19 cellular contexts compared by ENCODE assay signal in the genomic region with DNA sequence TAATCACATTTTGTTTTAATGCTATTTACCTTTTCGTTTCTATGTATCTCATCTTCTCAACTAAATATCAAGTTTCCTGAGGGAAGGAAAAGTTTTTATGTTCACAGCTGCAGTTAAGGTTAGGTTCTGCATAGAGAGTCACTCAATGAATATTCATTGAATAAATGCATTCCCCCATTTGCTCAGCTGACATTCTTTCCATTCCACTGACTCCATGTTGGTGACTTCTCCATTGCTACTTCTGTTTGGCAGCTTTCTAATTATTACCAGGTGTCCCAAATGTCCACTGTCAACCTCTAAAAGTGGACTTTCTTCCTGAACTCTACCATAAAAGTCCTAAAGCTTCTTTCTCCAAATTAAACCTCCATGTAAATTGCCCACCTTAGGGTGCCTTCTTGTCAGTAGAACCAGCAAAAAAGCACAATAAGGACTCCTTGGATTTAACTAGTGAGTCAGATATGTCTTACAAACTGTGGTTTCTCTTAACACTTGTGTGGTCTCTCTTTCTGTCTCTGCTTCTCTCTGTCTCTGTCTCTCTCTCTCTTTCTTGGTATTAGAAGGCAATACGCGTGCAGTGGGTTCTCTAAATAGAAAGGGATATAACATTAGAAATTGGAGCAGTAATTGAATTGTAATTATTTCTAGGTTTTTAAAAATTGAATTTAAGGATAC.
DNase-seq lines count a peak whose midpoint lies in the region; ATAC-seq, FAIRE-seq and TF ChIP-seq lines count a peak whose summit lies in the region.
"Had no signal": no experiment of that assay in that cellular context is flagged by ENCODE, and none has a peak within 500 bp of the region (broad histone marks: within the 10 kb centered on the region; RNA-seq: fewer than 3 reads in every experiment).

No MANE protein-coding gene starts in this region.

- POLR2A ChIA-PET in CD8-positive, alpha-beta memory T cell (lab: Charles Lee), result no interaction called here

- peaks cover 10% of the 10 kb centered on the region for H3K4me1 Mint-ChIP-seq in mesothelial cell of epicardium
- peaks cover 0 to 5% (median 0%) of the 10 kb centered on the region in 3 donors for H3K4me1 Mint-ChIP-seq in CD8-positive, alpha-beta memory T cell
- H3K4me1 Mint-ChIP-seq: B cell had no signal

- ATAC-seq in HG02763 (IDR thresholded peaks at IDR 0.05; ENCODE audit: unreplicated experiment), result no peak

- no peak for TF ChIP-seq POLR2A in GM12891 (IDR thresholded peaks at IDR 0.05; ENCODE audit: low read depth, low read length)

- no peak overlapping the region for H3K27ac ChIP-seq in CD8-positive, alpha-beta memory T cell (ENCODE audit: low read depth, low read length)
- H3K27ac ChIP-seq: left ventricle myocardium inferior had no signal

- FAIRE-seq in GM12891 (lab: Jason Lieb, UNC), result no peak
- FAIRE-seq: HTR-8/SVneo had no signal

- CTCF ChIA-PET in CD8-positive, alpha-beta memory T cell (lab: Charles Lee), result no interaction called here

- H3K36me3 ChIP-seq in CD8-positive, alpha-beta memory T cell (ENCODE audit: insufficient read depth, low read length), result no peaks in the 10 kb centered on the region
- H3K36me3 ChIP-seq: left ventricle myocardium inferior had no signal

- H3K9me3 Mint-ChIP-seq in mesothelial cell of epicardium, result peaks cover 6% of the 10 kb centered on the region
- no peaks in the 10 kb centered on the region for H3K9me3 Mint-ChIP-seq in CD8-positive, alpha-beta memory T cell

- TF ChIP-seq CTCF in epithelial cell of proximal tubule (conservative IDR thresholded peaks at IDR 0.05; ENCODE audit: low read depth, low read length) (no peak), mesothelial cell of epicardium (IDR thresholded peaks at IDR 0.05; ENCODE audit: unreplicated experiment) (no peak)

- no peaks in the 10 kb centered on the region for H3K27me3 Mint-ChIP-seq in mesothelial cell of epicardium (ENCODE audit: low read depth)
- peaks cover 0 to 2% of the 10 kb centered on the region in 2 donors for H3K27me3 Mint-ChIP-seq in CD8-positive, alpha-beta memory T cell
- H3K27me3 Mint-ChIP-seq: activated naive CD8-positive, alpha-beta T cell; B cell had no signal

- DNase-seq in GM04503 (ENCODE audit: low read depth), result peak; percentile 36
- DNase-seq in M059J (ENCODE audit: low read depth), result peak; percentile 14
- peak; percentile 9 for DNase-seq in epithelial cell of proximal tubule (ENCODE audit: low read depth)
- DNase-seq in mesothelial cell of epicardium (ENCODE audit: low spot score in 2 of 2, unreplicated experiment in 2 of 2), result no peak
- DNase-seq in GM12891 (ENCODE audit: insufficient read length, low spot score), result no peak
- no peak for DNase-seq in DMS 273 (lab: John Stamatoyannopoulos, UW; ENCODE audit: unreplicated experiment)
- no peak for DNase-seq in CD8-positive, alpha-beta memory T cell
- DNase-seq: activated CD4-positive, CD25-positive, alpha-beta regulatory T cell; activated CD8-positive, alpha-beta memory T cell treated with anti-CD3 and anti-CD28 coated beads for 24 hours; Calu3; caudate nucleus; left ventricle myocardium inferior; NCI-H187 treated with DMSO at 0.1 percent for 48 hours; NCI-H446 treated with DMSO at 0.1 percent for 48 hours; stimulated activated CD4-positive, alpha-beta T cell treated with anti-CD3 and anti-CD28 coated beads, Interleukin-4, amount 100 ng/mL, for 24 hours had no signal

- H3K36me3 Mint-ChIP-seq in mesothelial cell of epicardium, result peaks cover 8% of the 10 kb centered on the region
- peaks cover 3 to 13% (median 4%) of the 10 kb centered on the region in 3 donors for H3K36me3 Mint-ChIP-seq in CD8-positive, alpha-beta memory T cell

- H3K4me1 ChIP-seq in CD8-positive, alpha-beta memory T cell (ENCODE audit: insufficient read depth, low read length), result no peaks in the 10 kb centered on the region

- H3K9me3 ChIP-seq in CD8-positive, alpha-beta memory T cell (ENCODE audit: low read length), result no peaks in the 10 kb centered on the region
- H3K9me3 ChIP-seq: left ventricle myocardium inferior had no signal

- no peak overlapping the region for H3K4me3 ChIP-seq in epithelial cell of proximal tubule (ENCODE audit: low read depth, low read length)
- H3K4me3 ChIP-seq in CD8-positive, alpha-beta memory T cell (ENCODE audit: low read length), result no peak overlapping the region
- H3K4me3 ChIP-seq: left ventricle myocardium inferior had no signal

- H3K4me3 Mint-ChIP-seq in mesothelial cell of epicardium, result no peak overlapping the region
- H3K4me3 Mint-ChIP-seq in CD8-positive, alpha-beta memory T cell, result no peak overlapping the region
- H3K4me3 Mint-ChIP-seq: activated naive CD8-positive, alpha-beta T cell; B cell had no signal

- peak overlapping the region; percentile 7 for H3K27ac Mint-ChIP-seq in mesothelial cell of epicardium
- H3K27ac Mint-ChIP-seq in CD8-positive, alpha-beta memory T cell, result no peak overlapping the region
- H3K27ac Mint-ChIP-seq: activated naive CD8-positive, alpha-beta T cell; B cell had no signal

- no peaks in the 10 kb centered on the region for H3K27me3 ChIP-seq in CD8-positive, alpha-beta memory T cell (ENCODE audit: insufficient read depth, low read length, poor library complexity, severe bottlenecking)

TF ChIP-seq in GM12891, 5 proteins besides CTCF, POLR2A, EP300 and RAD21:
- TF ChIP-seq POLR2AphosphoS5 (IDR thresholded peaks at IDR 0.05; ENCODE audit: low read depth, low read length) (no peak), TAF1 (IDR thresholded peaks at IDR 0.05; ENCODE audit: low read depth, low read length) (no peak), SPI1 (IDR thresholded peaks at IDR 0.05; ENCODE audit: low read depth, low read length) (no peak), PAX5 (IDR thresholded peaks at IDR 0.05; ENCODE audit: insufficient read depth, low read length, severe bottlenecking) (no peak), POU2F2 (IDR thresholded peaks at IDR 0.05; ENCODE audit: low read depth, low read length) (no peak)
TF ChIP-seq in GM12891: peak in this region for 0.

Comparison
In these comparisons a context has a peak if more than half of its experiments do, and no peak if none do; other contexts are left out.
1. DNase-seq: peak in GM04503 (single experiment), M059J (single experiment) and epithelial cell of proximal tubule (single experiment); none in mesothelial cell of epicardium (0 of 2), GM12891 (single experiment), DMS 273 (single experiment) and CD8-positive, alpha-beta memory T cell (0 of 5).